Comparison of ENCODE assay signal across 35 cellular contexts in the genomic region with DNA sequence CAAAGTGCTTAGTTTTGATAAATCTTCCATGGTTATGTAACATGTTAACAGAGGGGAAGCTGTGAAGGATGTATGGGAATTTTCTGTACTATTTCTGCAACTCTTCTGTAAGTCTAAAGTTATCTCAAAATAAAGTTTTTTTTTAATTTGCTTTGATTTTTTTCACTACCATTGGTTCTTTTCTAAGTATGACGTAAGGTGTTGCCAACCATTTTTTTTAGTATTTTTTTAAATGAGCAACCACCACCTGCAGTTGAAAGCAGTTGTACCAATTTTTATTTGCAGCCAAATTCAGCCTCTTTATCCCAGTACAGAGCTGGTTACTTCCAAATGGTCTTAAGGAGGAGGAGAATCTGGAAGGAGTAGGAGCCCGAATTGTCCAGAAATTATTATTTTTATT.
"Had no signal": no experiment of that assay in that cellular context is flagged by ENCODE, and none has a peak within 500 bp of the region (broad histone marks: within the 10 kb centered on the region; RNA-seq: fewer than 3 reads in every experiment).

No MANE protein-coding gene starts in this region.

- H3K9me3 ChIP-seq: MG63 had no signal

- H3K4me3 ChIP-seq: MG63 had no signal

- H3K36me3 ChIP-seq: MG63 had no signal

- DNase-seq: Karpas-422, Kasumi-1, MG63, MM.1S, MV-4-11, NCI-H1048, NCI-H1092, NCI-H1092 treated with DMSO at 0.1 percent for 48 hours, NCI-H1105, NCI-H1105 treated with DMSO at 0.1 percent for 48 hours, NCI-H1417, NCI-H1417 treated with DMSO at 0.1 percent for 48 hours, NCI-H1436, NCI-H1436 treated with DMSO at 0.1 percent for 48 hours, NCI-H146, NCI-H1694, NCI-H1694 treated with DMSO at 0.1 percent for 48 hours, NCI-H187, NCI-H187 treated with DMSO at 0.1 percent for 48 hours, NCI-H1930, NCI-H2029, NCI-H2029 treated with DMSO at 0.1 percent for 48 hours, NCI-H2081, NCI-H2081 treated with DMSO at 0.1 percent for 48 hours, NCI-H2107, NCI-H2171, NCI-H2171 treated with DMSO at 0.1 percent for 48 hours, NCI-H2227 treated with DMSO at 0.1 percent for 48 hours, NCI-H226, NCI-H345, NCI-H446, NCI-H446 treated with DMSO at 0.1 percent for 48 hours, NCI-H510A, NCI-H510A treated with DMSO at 0.1 percent for 48 hours, NCI-H524 had no signal
